Comparison of ENCODE assay signal across 8 cellular contexts in the genomic region with DNA sequence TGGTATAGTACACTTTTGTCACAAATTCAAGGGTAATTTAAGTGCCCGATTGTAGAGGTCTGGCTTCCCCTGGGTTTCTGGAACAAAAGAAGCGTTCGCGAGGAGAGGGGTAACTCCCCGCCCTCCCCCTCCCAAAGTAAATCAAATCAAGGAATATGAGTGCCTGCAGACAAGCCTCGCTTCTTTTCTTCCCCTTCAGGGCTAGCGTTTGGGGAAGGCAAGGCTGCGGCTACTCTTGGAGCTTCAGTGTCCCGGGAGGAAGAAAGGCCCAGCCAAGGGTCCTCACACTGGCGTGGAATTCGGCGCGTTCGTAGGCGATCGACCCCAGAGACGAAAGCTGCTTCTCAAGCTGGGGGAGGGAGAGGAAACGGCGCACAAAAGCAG. TPM values are rescaled to one million over a fixed set of nuclear protein-coding genes. Genes with fewer than 3 reads are reported as not detected.
A peak's percentile ranks its signal among the peaks of the same experiment; 100 is the strongest.
DNase-seq lines count a peak whose midpoint lies in the region; ATAC-seq and TF ChIP-seq lines count a peak whose summit lies in the region.

No MANE protein-coding gene starts in this region.

- H3K4me3 ChIP-seq in HFF-Myc (replicated peaks; ENCODE audit: low read depth, low read length) (peak overlapping the region; percentile 91), skeletal muscle tissue (ENCODE audit: low read length in 3 of 3) (peak overlapping the region; percentile 82 to 98 (median 97))

- H3K36me3 ChIP-seq in skeletal muscle tissue (ENCODE audit: control insufficient read depth in 3 of 3, insufficient read depth in 3 of 3, low read length in 3 of 3): no peaks in the 10 kb centered on the region

- no peaks in the 10 kb centered on the region for H3K9me3 ChIP-seq in skeletal muscle tissue (ENCODE audit: control insufficient read depth in 3 of 3, low read length in 3 of 3)

- CTCF ChIA-PET in activated CD8-positive, alpha-beta T cell treated with anti-CD3 and anti-CD28 coated beads for 36 hours (lab: Charles Lee): interaction anchor here (0.6 to 7.6 kb wide), 4 partner anchors 9 to 48 kb away, joined by 4 to 60 read pairs (median 12); no protein-coding TSS in a partner anchor
- CTCF ChIA-PET in HEK293T (lab: Yijun Ruan, JAX): interaction anchor here (1.5 kb wide), 1 partner anchor 52 kb away, joined by 5 read pairs; no protein-coding TSS in a partner anchor

- H3K27ac Mint-ChIP-seq in activated CD8-positive, alpha-beta T cell treated with anti-CD3 and anti-CD28 coated beads for 36 hours: peak overlapping the region; percentile 98

- ATAC-seq in activated CD8-positive, alpha-beta T cell treated with anti-CD3 and anti-CD28 coated beads for 36 hours: no peak
- peak; percentile 51 for ATAC-seq in left ventricle myocardium superior
- no peak for ATAC-seq in GM18870 (IDR thresholded peaks at IDR 0.05; ENCODE audit: unreplicated experiment)
- no peak for ATAC-seq in HG02973 (IDR thresholded peaks at IDR 0.05; ENCODE audit: unreplicated experiment)

- H3K9ac ChIP-seq in skeletal muscle tissue (ENCODE audit: low read depth in 1 of 3, low read length in 3 of 3): peak overlapping the region; percentile 98 to 99 (median 99)

- H3K9me3 Mint-ChIP-seq in activated CD8-positive, alpha-beta T cell treated with anti-CD3 and anti-CD28 coated beads for 36 hours: no peaks in the 10 kb centered on the region

- POLR2A ChIA-PET in activated CD8-positive, alpha-beta T cell treated with anti-CD3 and anti-CD28 coated beads for 36 hours (lab: Charles Lee): interaction anchor here (0.9 to 8.9 kb wide), 8 partner anchors 10 to 129 kb away, joined by 3 to 86 read pairs (median 6); a partner anchor contains a TSS
- POLR2A ChIA-PET in HEK293T (lab: Yijun Ruan, JAX): interaction anchor here (1.0 to 5.6 kb wide), 6 partner anchors 12 to 78 kb away, joined by 3 to 45 read pairs (median 5); a partner anchor contains a TSS

- no peak for DNase-seq in HFF-Myc (ENCODE audit: extremely low read depth, low read depth)
- DNase-seq in activated CD8-positive, alpha-beta T cell treated with anti-CD3 and anti-CD28 coated beads for 36 hours: no peak
- no peak for DNase-seq in left ventricle myocardium superior
- no peak for DNase-seq in stimulated activated CD4-positive, alpha-beta T cell treated with anti-CD3 and anti-CD28 coated beads, Interleukin-4, amount 100 ng/mL, for 24 hours
- DNase-seq in HEK293T (ENCODE audit: extremely low spot score): no peak

- peaks cover 47% of the 10 kb centered on the region for H3K36me3 Mint-ChIP-seq in activated CD8-positive, alpha-beta T cell treated with anti-CD3 and anti-CD28 coated beads for 36 hours (ENCODE audit: low read depth)

- H3K27ac ChIP-seq in skeletal muscle tissue (ENCODE audit: low read depth, low read length): peak overlapping the region; percentile 93

- H3K4me3 Mint-ChIP-seq in activated CD8-positive, alpha-beta T cell treated with anti-CD3 and anti-CD28 coated beads for 36 hours: peak overlapping the region; percentile 96

- no peak for TF ChIP-seq CTCF in HFF-Myc (IDR thresholded peaks at IDR 0.05; ENCODE audit: low read depth, low read length, missing control alignments)
- no peak for TF ChIP-seq CTCF in activated CD8-positive, alpha-beta T cell treated with anti-CD3 and anti-CD28 coated beads for 36 hours (IDR thresholded peaks at IDR 0.05)

- no peaks in the 10 kb centered on the region for H3K27me3 ChIP-seq in skeletal muscle tissue (ENCODE audit: control insufficient read depth in 3 of 3, insufficient read depth in 3 of 3, low read length in 3 of 3)

- intact Hi-C loops in activated CD8-positive, alpha-beta T cell treated with anti-CD3 and anti-CD28 coated beads for 36 hours (cut with micrococcal nuclease): loop anchor here (5.0 kb wide), 1 partner anchor 77 kb away; a partner anchor contains a TSS
- intact Hi-C loops in left ventricle myocardium superior (cut with micrococcal nuclease): no loop called here

- no peaks in the 10 kb centered on the region for H3K27me3 Mint-ChIP-seq in activated CD8-positive, alpha-beta T cell treated with anti-CD3 and anti-CD28 coated beads for 36 hours

- peaks cover 4 to 14% (median 9%) of the 10 kb centered on the region in 3 donors for H3K4me1 ChIP-seq in skeletal muscle tissue (ENCODE audit: control insufficient read depth in 3 of 3, insufficient read depth in 3 of 3, low read length in 3 of 3)

- peaks cover 18% of the 10 kb centered on the region for H3K4me1 Mint-ChIP-seq in activated CD8-positive, alpha-beta T cell treated with anti-CD3 and anti-CD28 coated beads for 36 hours (ENCODE audit: low read depth)

TF ChIP-seq in HEK293T, 16 proteins besides CTCF, POLR2A, EP300 and RAD21:
- TF ChIP-seq ELF4 (IDR thresholded peaks at IDR 0.05): no peak

RNA-seq across cellular contexts. Expression of a gene that starts 0.4 kb away (rescaled TPM):
- total RNA-seq in activated CD8-positive, alpha-beta T cell treated with anti-CD3 and anti-CD28 coated beads for 36 hours: 100 to 1,000 TPM; 324 to 328 TPM
- total RNA-seq in left ventricle myocardium superior: 16.2 TPM
- 65.8 TPM for total RNA-seq in skeletal muscle tissue
